Comparison of ENCODE assay signal across 21 cellular contexts in genomic region chr20:16243470-16243869, GRCh38.
DNase-seq lines count a peak whose midpoint lies in the region; ATAC-seq, FAIRE-seq and TF ChIP-seq lines count a peak whose summit lies in the region.
"Had no signal": no experiment of that assay in that cellular context is flagged by ENCODE, and none has a peak within 500 bp of the region (broad histone marks: within the 10 kb centered on the region; RNA-seq: fewer than 3 reads in every experiment).

No MANE protein-coding gene starts in this region.

- no peak overlapping the region for H3K4me3 Mint-ChIP-seq in effector memory CD8-positive, alpha-beta T cell
- H3K4me3 Mint-ChIP-seq: activated naive CD4-positive, alpha-beta T cell treated with anti-CD3 and anti-CD28 coated beads for 36 hours; activated T-cell treated with anti-CD3 and anti-CD28 coated beads, Interleukin-2, amount 50 U/mL, for 24 hours had no signal

- H3K4me3 ChIP-seq in A549 (no peak overlapping the region), GM23248 (peak overlapping the region; percentile 29; the same call in 1 of the 2 replicates)
- H3K4me3 ChIP-seq: HAP-1 had no signal

- POLR2A ChIA-PET in A549 (lab: Yijun Ruan, JAX): no interaction called here

- 20% methylated on average over 4 of the region's 4 CpGs for WGBS in A549 (ENCODE audit: missing lambda C conversion rate)
- WGBS in GM23248 (ENCODE audit: low coverage in 1 of 2, low lambda C conversion rate in 2 of 2, missing lambda C conversion rate in 2 of 2), 2 experiments: 5% methylated on average over 4 of the region's 4 CpGs

- H3K36me3 Mint-ChIP-seq in effector memory CD8-positive, alpha-beta T cell (ENCODE audit: insufficient read depth): no peaks in the 10 kb centered on the region

- DNase-seq in A549 (ENCODE audit: low read depth in 1 of 2, low spot score in 1 of 2) (no peak), GM23248 (no peak), myocyte (ENCODE audit: low read depth) (peak; percentile 19), NCI-H1436 treated with DMSO at 0.1 percent for 48 hours (lab: John Stamatoyannopoulos, UW) (no peak)
- no peak for DNase-seq in effector memory CD8-positive, alpha-beta T cell
- no peak for DNase-seq in stimulated activated CD8-positive, alpha-beta memory T cell treated with anti-CD3 and anti-CD28 coated beads, Interleukin-4, amount 100 ng/mL, for 48 hours
- DNase-seq: activated CD4-positive, alpha-beta T cell treated with anti-CD3 and anti-CD28 coated beads, Interleukin-2, amount 50 U/mL, for 4 hours; activated naive CD4-positive, alpha-beta T cell treated with anti-CD3 and anti-CD28 coated beads for 36 hours; activated T-cell treated with anti-CD3 and anti-CD28 coated beads, Interleukin-2, amount 50 U/mL, for 24 hours; EL; foreskin fibroblast; MV-4-11; NCI-H2081 treated with DMSO at 0.1 percent for 48 hours; NCI-H748 treated with DMSO at 0.1 percent for 48 hours; stimulated activated naive CD4-positive, alpha-beta T cell treated with Interleukin-2 at 50 U/mL for 16 hours; trophoblast cell had no signal

- no peaks in the 10 kb centered on the region for H4K20me1 ChIP-seq in GM23248 (ENCODE audit: insufficient read depth)

- H3K4me2 ChIP-seq in A549 (peak overlapping the region; percentile 28; the same call in 2 of the 3 replicates), GM23248 (ENCODE audit: unreplicated experiment) (peak overlapping the region; percentile 12)

- H3K9me3 Mint-ChIP-seq in effector memory CD8-positive, alpha-beta T cell: peaks cover 0 to 3% of the 10 kb centered on the region in 2 donors

- peak; percentile 30 to 57; a peak in 3 of 6 replicates for ATAC-seq in A549
- peak; percentile 75 for ATAC-seq in SK-N-SH treated with all-trans-retinoic acid at 6 μM for 48 hours
- no peak for ATAC-seq in effector memory CD8-positive, alpha-beta T cell (replicated peaks)
- no peak for ATAC-seq in GM18511 (IDR thresholded peaks at IDR 0.05; ENCODE audit: unreplicated experiment)

- in situ Hi-C loops in GM23248 (cut with MboI): no loop called here

- FAIRE-seq in A549 (lab: Jason Lieb, UNC): no peak
- FAIRE-seq: astrocyte, RCC 7860 had no signal

- H3K4me1 ChIP-seq in A549 (no peaks in the 10 kb centered on the region), GM23248 (ENCODE audit: insufficient read depth) (no peaks in the 10 kb centered on the region)
- H3K4me1 ChIP-seq: HAP-1 had no signal

- H3K27ac ChIP-seq in A549 (no peak overlapping the region), GM23248 (no peak overlapping the region)

- TF ChIP-seq CTCF in A549 (IDR thresholded peaks at IDR 0.05): no peak

- H3K36me3 ChIP-seq in GM23248 (ENCODE audit: low read depth): no peaks in the 10 kb centered on the region
- H3K36me3 ChIP-seq: HAP-1 had no signal

- H2AFZ ChIP-seq in GM23248: no peak overlapping the region

- H3K9ac ChIP-seq in GM23248: no peak overlapping the region

- TF ChIP-seq EP300 in A549 (IDR thresholded peaks at IDR 0.05): no peak

- CTCF ChIA-PET in A549 (lab: Yijun Ruan, JAX): no interaction called here

- no peaks in the 10 kb centered on the region for H3K4me1 Mint-ChIP-seq in effector memory CD8-positive, alpha-beta T cell (ENCODE audit: low read depth in 2 of 2)

- H3F3A ChIP-seq in GM23248 (ENCODE audit: insufficient read depth): no peaks in the 10 kb centered on the region

- peaks cover 0 to 6% of the 10 kb centered on the region in 2 donors for H3K27me3 Mint-ChIP-seq in effector memory CD8-positive, alpha-beta T cell
- H3K27me3 Mint-ChIP-seq: activated T-cell treated with anti-CD3 and anti-CD28 coated beads, Interleukin-2, amount 50 U/mL, for 24 hours had no signal

- H3K79me2 ChIP-seq in GM23248 (ENCODE audit: insufficient read depth): no peaks in the 10 kb centered on the region

- TF ChIP-seq POLR2A in A549 (IDR thresholded peaks at IDR 0.05; ENCODE audit: low read length): no peak

- no peaks in the 10 kb centered on the region for H3K27me3 ChIP-seq in GM23248 (replicated peaks; ENCODE audit: insufficient read depth)

- no peak for TF ChIP-seq RAD21 in A549 (conservative IDR thresholded peaks at IDR 0.05 in 1 of 2, IDR thresholded peaks at IDR 0.05 in 1 of 2)

- H3K9me3 ChIP-seq in A549 (peaks cover 7% of the 10 kb centered on the region; the same call in 1 of the 3 replicates), GM23248 (ENCODE audit: low read depth) (no peaks in the 10 kb centered on the region)
- H3K9me3 ChIP-seq: HAP-1 had no signal

- no peak overlapping the region for H3K27ac Mint-ChIP-seq in effector memory CD8-positive, alpha-beta T cell
- H3K27ac Mint-ChIP-seq: activated T-cell treated with anti-CD3 and anti-CD28 coated beads, Interleukin-2, amount 50 U/mL, for 24 hours had no signal

- no peaks in the 10 kb centered on the region for H3K9me2 ChIP-seq in GM23248 (ENCODE audit: insufficient read depth)

TF ChIP-seq in A549, 52 proteins besides CTCF, POLR2A, EP300 and RAD21:
- no peak for TF ChIP-seq SREBF2 (IDR thresholded peaks at IDR 0.05)
- TF ChIP-seq E2F6 (IDR thresholded peaks at IDR 0.05; ENCODE audit: borderline replicate concordance, low read depth): no peak
- no peak for TF ChIP-seq HMGXB4 (CRISPR knock-in tag; IDR thresholded peaks at IDR 0.05; ENCODE audit: borderline replicate concordance)
- no peak for TF ChIP-seq HOXB5 (CRISPR knock-in tag; IDR thresholded peaks at IDR 0.05)
- TF ChIP-seq NPAS2 (CRISPR knock-in tag; IDR thresholded peaks at IDR 0.05; ENCODE audit: borderline replicate concordance): no peak
- no peak for TF ChIP-seq RFX5 (IDR thresholded peaks at IDR 0.05)

TF ChIP-seq in SK-N-SH treated with all-trans-retinoic acid at 6 μM for 48 hours, 23 proteins besides CTCF, POLR2A, EP300 and RAD21:
- TF ChIP-seq TCF4 (CRISPR knock-in tag; IDR thresholded peaks at IDR 0.05; ENCODE audit: borderline replicate concordance) (peak; percentile 51; the same call in 1 of the 2 replicates), ZNF8 (CRISPR knock-in tag; IDR thresholded peaks at IDR 0.05) (no peak), TSHZ2 (CRISPR knock-in tag; IDR thresholded peaks at IDR 0.05) (peak; percentile 58; the same call in 1 of the 2 replicates)

Comparison
In these comparisons a context has a peak if more than half of its experiments do, and no peak if none do; other contexts are left out.
1. ATAC-seq: peak in A549 (2 of 2) and SK-N-SH treated with all-trans-retinoic acid at 6 μM for 48 hours (single experiment); none in effector memory CD8-positive, alpha-beta T cell (single experiment) and GM18511 (single experiment).